ENCODE assay signal across 1 cellular context in the genomic region with DNA sequence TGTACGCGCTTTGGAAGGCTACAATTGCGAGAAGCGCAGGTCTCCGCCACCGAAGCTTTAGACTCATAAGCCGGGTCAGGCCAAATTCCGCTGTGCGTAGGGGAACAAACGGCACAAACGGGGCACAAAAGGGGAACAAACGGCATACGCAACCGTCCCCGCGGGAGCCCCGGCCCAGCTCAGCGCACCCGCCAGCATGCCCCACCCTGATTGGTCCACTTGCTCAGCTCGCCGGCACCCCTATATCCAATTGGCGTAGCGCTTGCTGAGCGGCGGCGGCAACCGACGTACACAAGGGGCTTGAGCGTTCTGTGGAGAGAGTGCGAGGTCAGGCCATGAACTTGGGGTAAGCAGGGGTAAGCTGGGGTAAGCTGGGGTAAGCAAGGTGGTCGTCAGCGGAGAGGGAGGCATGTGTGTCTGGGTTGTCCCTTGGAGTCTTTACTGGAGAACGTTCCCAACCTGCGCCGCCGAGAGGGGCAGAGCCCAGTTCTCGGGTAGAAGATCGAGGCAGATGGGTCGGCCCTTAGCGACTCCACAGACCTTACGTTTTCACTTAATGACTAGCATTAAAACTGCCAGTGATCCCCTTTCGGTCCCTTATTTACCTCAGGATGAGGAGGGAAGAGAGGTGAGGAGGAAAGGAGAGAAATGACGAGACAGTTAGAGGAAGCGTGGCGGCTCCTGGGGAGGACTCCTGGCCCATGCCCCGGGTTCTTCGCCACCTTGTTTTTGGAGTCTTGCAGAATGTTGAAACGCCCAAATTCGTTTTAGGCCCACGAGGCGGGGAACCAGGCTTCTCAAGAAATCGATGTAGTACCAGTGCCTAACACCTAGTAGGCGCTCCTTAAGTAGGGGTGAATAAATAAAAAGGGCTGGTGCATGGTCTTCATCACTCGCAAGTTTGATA.
A peak's percentile ranks its signal among the peaks of the same experiment; 100 is the strongest.
TF ChIP-seq lines count a peak whose summit lies in the region.

A gene (plus strand): TSS at position 268 of the 907 bp plus-strand sequence. CDS start 68 bp downstream, at position 336.

TF ChIP-seq in IMR-90, 13 proteins besides CTCF, POLR2A, EP300 and RAD21 (continued from another document):
- TF ChIP-seq CEBPB (IDR thresholded peaks at IDR 0.05; ENCODE audit: low read depth, low read length) (peak; percentile 41; the same call in 1 of the 2 replicates), RCOR1 (IDR thresholded peaks at IDR 0.05; ENCODE audit: insufficient replicate concordance, low read length) (no peak), MAZ (IDR thresholded peaks at IDR 0.05; ENCODE audit: borderline replicate concordance, low read depth, low read length) (peak; percentile 50; the same call in 1 of the 2 replicates)
